ENCODE assay signal across 22 cellular contexts in genomic region chr3:43249405-43249804, GRCh38.
"Had no signal": no experiment of that assay in that cellular context is flagged by ENCODE, and none has a peak within 500 bp of the region (broad histone marks: within the 10 kb centered on the region; RNA-seq: fewer than 3 reads in every experiment).

No MANE protein-coding gene starts in this region.

- H3K27me3 Mint-ChIP-seq: dendritic cell treated with granulocyte-macrophage colony-stimulating factor and Interleukin-4, amounts not matched to agents 40 ng/mL and 50 ng/mL, for 4 days; T-helper 17 cell had no signal

- H3K27ac ChIP-seq: breast epithelium, esophagus squamous epithelium, right atrium auricular region, uterus, WERI-Rb-1 had no signal

- H3K4me1 ChIP-seq: breast epithelium, uterus had no signal

- H3K27me3 ChIP-seq: breast epithelium, esophagus squamous epithelium, right atrium auricular region, uterus had no signal

- DNase-seq: activated CD4-positive, alpha-beta memory T cell treated with anti-CD3 and anti-CD28 coated beads, Interleukin-2, amount 10 ng/mL, durations not matched to agents 7 days and 5 days; activated CD4-positive, alpha-beta T cell treated with anti-CD3 and anti-CD28 coated beads, Interleukin-2, amount 10 ng/mL, durations not matched to agents 7 days and 5 days; activated CD8-positive, alpha-beta memory T cell treated with anti-CD3 and anti-CD28 coated beads, Interleukin-2, amount 10 ng/mL, durations not matched to agents 7 days and 5 days; activated effector memory CD4-positive, alpha-beta T cell treated with anti-CD3 and anti-CD28 coated beads, Interleukin-2, amount 50 U/mL, for 16 hours; activated naive CD4-positive, alpha-beta T cell treated with anti-CD3 and anti-CD28 coated beads, Interleukin-2, amount 10 ng/mL, durations not matched to agents 7 days and 5 days; endodermal cell; esophagus squamous epithelium; kidney glomerular epithelial cell; mesendoderm; stimulated activated CD4-positive, alpha-beta T cell treated with anti-CD3 and anti-CD28 coated beads, Interleukin-1b, Interleukin-23, amount 100 ng/mL, for 48 hours; stimulated activated naive CD4-positive, alpha-beta T cell; T-helper 17 cell; T1000; uterus; WERI-Rb-1 had no signal

- H3K27ac Mint-ChIP-seq: activated CD4-positive, alpha-beta memory T cell treated with anti-CD3 and anti-CD28 coated beads, Interleukin-2, amount 10 ng/mL, durations not matched to agents 7 days and 5 days; activated CD8-positive, alpha-beta memory T cell treated with anti-CD3 and anti-CD28 coated beads, Interleukin-2, amount 10 ng/mL, durations not matched to agents 7 days and 5 days; activated naive CD4-positive, alpha-beta T cell treated with anti-CD3 and anti-CD28 coated beads, Interleukin-2, amount 10 ng/mL, durations not matched to agents 7 days and 5 days; dendritic cell treated with granulocyte-macrophage colony-stimulating factor and Interleukin-4, amounts not matched to agents 40 ng/mL and 50 ng/mL, for 4 days; endodermal cell; T-helper 17 cell; type B pancreatic cell had no signal

- H3K36me3 Mint-ChIP-seq: natural killer cell treated with Interleukin-12 subunit alpha and Interleukin-12 subunit beta and Interleukin-15 and Interleukin-18, amount 100 ng/mL, for 72 hours; type B pancreatic cell had no signal

- ATAC-seq: activated CD8-positive, alpha-beta memory T cell treated with anti-CD3 and anti-CD28 coated beads, Interleukin-2, amount 10 ng/mL, durations not matched to agents 7 days and 5 days; left lobe of liver; T-helper 17 cell had no signal

- H3K9me3 Mint-ChIP-seq: activated CD4-positive, alpha-beta memory T cell treated with anti-CD3 and anti-CD28 coated beads, Interleukin-2, amount 10 ng/mL, durations not matched to agents 7 days and 5 days; central memory CD8-positive, alpha-beta T cell; dendritic cell treated with granulocyte-macrophage colony-stimulating factor and Interleukin-4, amounts not matched to agents 40 ng/mL and 50 ng/mL, for 4 days; endodermal cell; natural killer cell treated with Interleukin-12 subunit alpha and Interleukin-12 subunit beta and Interleukin-15 and Interleukin-18, amount 100 ng/mL, for 72 hours; type B pancreatic cell had no signal

- H3K4me3 Mint-ChIP-seq: activated CD4-positive, alpha-beta memory T cell treated with anti-CD3 and anti-CD28 coated beads, Interleukin-2, amount 10 ng/mL, durations not matched to agents 7 days and 5 days; activated CD4-positive, alpha-beta T cell treated with anti-CD3 and anti-CD28 coated beads, Interleukin-2, amount 10 ng/mL, durations not matched to agents 7 days and 5 days; activated CD8-positive, alpha-beta memory T cell treated with anti-CD3 and anti-CD28 coated beads, Interleukin-2, amount 10 ng/mL, durations not matched to agents 7 days and 5 days; activated naive CD4-positive, alpha-beta T cell treated with anti-CD3 and anti-CD28 coated beads, Interleukin-2, amount 10 ng/mL, durations not matched to agents 7 days and 5 days; central memory CD8-positive, alpha-beta T cell; dendritic cell treated with granulocyte-macrophage colony-stimulating factor and Interleukin-4, amounts not matched to agents 40 ng/mL and 50 ng/mL, for 4 days; endodermal cell; natural killer cell treated with Interleukin-12 subunit alpha and Interleukin-12 subunit beta and Interleukin-15 and Interleukin-18, amount 100 ng/mL, for 72 hours; T-helper 17 cell; type B pancreatic cell had no signal
